Comparison of ENCODE assay signal across 8 cellular contexts in genomic region chr17:7479389-7480192, GRCh38. TPM values are rescaled to one million over a fixed set of nuclear protein-coding genes. Genes with fewer than 3 reads are reported as not detected.
DNase-seq lines count a peak whose midpoint lies in the region; ATAC-seq and TF ChIP-seq lines count a peak whose summit lies in the region.

Gene ZBTB4, minus strand, starts transcription at chr17:7479631. Its CDS starts 12,830 bp downstream, at chr17:7466801.

- H3K9ac ChIP-seq in HUES64 (ENCODE audit: low read depth, low read length) = peak within 1 kb of the TSS; percentile 84

- peaks cover 33% of the 10 kb centered on the region for H3K36me3 Mint-ChIP-seq in CD4-positive, alpha-beta T cell (ENCODE audit: low read depth)
- no peaks in the 10 kb centered on the region for H3K36me3 Mint-ChIP-seq in chondrocyte (ENCODE audit: low read depth)

- peak; percentile 48 to 77 (median 64) for DNase-seq in CD4-positive, alpha-beta T cell
- DNase-seq in activated CD4-positive, alpha-beta T cell treated with anti-CD3 and anti-CD28 coated beads for 1 hour = peak; percentile 57
- DNase-seq in chondrocyte (ENCODE audit: low spot score) = no peak
- no peak for DNase-seq in kidney epithelial cell (ENCODE audit: low read depth)
- DNase-seq in stimulated activated CD4-positive, alpha-beta T cell treated with anti-CD3 and anti-CD28 coated beads, Interleukin-15, amount 100 ng/mL, for 1 hour (ENCODE audit: low read depth in 1 of 2, low spot score in 1 of 2) = peak; percentile 56 to 58
- no peak for DNase-seq in KG1 (lab: John Stamatoyannopoulos, UW)

- H3K27me3 Mint-ChIP-seq in CD4-positive, alpha-beta T cell = no peaks in the 10 kb centered on the region
- H3K27me3 Mint-ChIP-seq in chondrocyte (ENCODE audit: low read depth) = no peaks in the 10 kb centered on the region

- H3K27ac Mint-ChIP-seq in CD4-positive, alpha-beta T cell = peak within 1 kb of the TSS; percentile 93
- peak within 1 kb of the TSS; percentile 99 for H3K27ac Mint-ChIP-seq in chondrocyte (ENCODE audit: unreplicated experiment)

- no peaks in the 10 kb centered on the region for H3K9me3 ChIP-seq in CD4-positive, alpha-beta T cell (ENCODE audit: control insufficient read depth, low read length)
- no peaks in the 10 kb centered on the region for H3K9me3 ChIP-seq in HUES64 (ENCODE audit: insufficient read depth, low read depth, low read length)

- POLR2A ChIA-PET in CD4-positive, alpha-beta T cell (lab: Charles Lee) = interaction anchor here (0.7 to 7.2 kb wide), 32 partner anchors 6 to 677 kb away, joined by 3 to 137 read pairs (median 5); partner anchors contain the start of genes ACADVL, ATP1B2, CD68 and CHRNB1

- no peak for TF ChIP-seq CTCF in CD4-positive, alpha-beta T cell (IDR thresholded peaks at IDR 0.05)
- no peak for TF ChIP-seq CTCF in chondrocyte (IDR thresholded peaks at IDR 0.05)
- TF ChIP-seq CTCF in kidney epithelial cell (IDR thresholded peaks at IDR 0.05; ENCODE audit: insufficient read depth, low read length, poor library complexity, severe bottlenecking) = no peak

- CTCF ChIA-PET in CD4-positive, alpha-beta T cell (lab: Charles Lee) = interaction anchor here (0.6 to 3.5 kb wide), 4 partner anchors 43 to 159 kb away, joined by 4 to 25 read pairs (median 5); partner anchors contain the start of gene TMEM102

- peaks cover 67% of the 10 kb centered on the region for H3K4me1 Mint-ChIP-seq in CD4-positive, alpha-beta T cell (ENCODE audit: low read depth)
- peaks cover 59% of the 10 kb centered on the region for H3K4me1 Mint-ChIP-seq in chondrocyte (ENCODE audit: low read depth)

- WGBS in HUES64 = 3% methylated on average over 66 of the region's 76 CpGs

- H3K9me3 Mint-ChIP-seq in CD4-positive, alpha-beta T cell = no peaks in the 10 kb centered on the region
- H3K9me3 Mint-ChIP-seq in chondrocyte (ENCODE audit: low read depth) = no peaks in the 10 kb centered on the region

- H3K27me3 ChIP-seq in CD4-positive, alpha-beta T cell (ENCODE audit: control insufficient read depth, insufficient read depth, low read length) = no peaks in the 10 kb centered on the region
- no peaks in the 10 kb centered on the region for H3K27me3 ChIP-seq in HUES64 (ENCODE audit: insufficient read depth, low read length)
- H3K27me3 ChIP-seq in kidney epithelial cell (ENCODE audit: control insufficient read depth, insufficient read depth, low read length) = no peaks in the 10 kb centered on the region

- H3K4me1 ChIP-seq in HUES64 (ENCODE audit: insufficient read depth, low read length) = peaks cover 33% of the 10 kb centered on the region

- H3K36me3 ChIP-seq in HUES64 (ENCODE audit: insufficient read depth, low read length) (no peaks in the 10 kb centered on the region), kidney epithelial cell (ENCODE audit: control insufficient read depth, insufficient read depth, low read length) (no peaks in the 10 kb centered on the region)

- intact Hi-C loops in CD4-positive, alpha-beta T cell (cut with DNase I, micrococcal nuclease) = loop anchor here (2.0 to 10.0 kb wide), 5 partner anchors 43 to 675 kb away; partner anchors contain the start of genes EIF5A (in 1 of the 2), PER1 (in 1 of the 2) and SLC16A13 (in 1 of the 2)

- H3K27ac ChIP-seq in CD4-positive, alpha-beta T cell (ENCODE audit: low read depth, low read length) = peak within 1 kb of the TSS; percentile 99
- peak within 1 kb of the TSS; percentile 66 for H3K27ac ChIP-seq in HUES64 (ENCODE audit: low read depth, low read length)

- peak within 1 kb of the TSS; percentile 94 for H3K4me3 Mint-ChIP-seq in CD4-positive, alpha-beta T cell
- peak within 1 kb of the TSS; percentile 90 for H3K4me3 Mint-ChIP-seq in chondrocyte (ENCODE audit: unreplicated experiment)

- peak; percentile 3 for ATAC-seq in CD4-positive, alpha-beta T cell (ENCODE audit: poor library complexity)
- no peak for ATAC-seq in GM21381 (IDR thresholded peaks at IDR 0.05; ENCODE audit: unreplicated experiment)

- H3K4me3 ChIP-seq in HUES64 (ENCODE audit: low read length) = peak within 1 kb of the TSS; percentile 79
- peak within 1 kb of the TSS; percentile 91 for H3K4me3 ChIP-seq in kidney epithelial cell (ENCODE audit: low read depth, low read length)

RNA-seq across cellular contexts. Expression of gene ZBTB4, which starts in this region (rescaled TPM):
- total RNA-seq in CD4-positive, alpha-beta T cell = 10 to 100 TPM; 55.1 to 55.6 TPM
- 7.1 TPM for polyA plus RNA-seq in HUES64 (2013, experiment 1 of 2)
- polyA plus RNA-seq in HUES64 (2013, experiment 2 of 2) = 8.7 TPM
- 50.9 to 51.9 TPM (median 51.0 TPM) in 3 replicates for total RNA-seq in chondrocyte
- total RNA-seq in kidney epithelial cell = 26.3 and 28.3 TPM in 2 replicates

Comparison
In these comparisons a context has a peak if more than half of its experiments do, and no peak if none do; other contexts are left out.
1. DNase-seq: peak in CD4-positive, alpha-beta T cell (10 of 10), activated CD4-positive, alpha-beta T cell treated with anti-CD3 and anti-CD28 coated beads for 1 hour (single experiment) and stimulated activated CD4-positive, alpha-beta T cell treated with anti-CD3 and anti-CD28 coated beads, Interleukin-15, amount 100 ng/mL, for 1 hour (2 of 2); none in chondrocyte (single experiment), kidney epithelial cell (single experiment) and KG1 (single experiment).